In the genomic region with DNA sequence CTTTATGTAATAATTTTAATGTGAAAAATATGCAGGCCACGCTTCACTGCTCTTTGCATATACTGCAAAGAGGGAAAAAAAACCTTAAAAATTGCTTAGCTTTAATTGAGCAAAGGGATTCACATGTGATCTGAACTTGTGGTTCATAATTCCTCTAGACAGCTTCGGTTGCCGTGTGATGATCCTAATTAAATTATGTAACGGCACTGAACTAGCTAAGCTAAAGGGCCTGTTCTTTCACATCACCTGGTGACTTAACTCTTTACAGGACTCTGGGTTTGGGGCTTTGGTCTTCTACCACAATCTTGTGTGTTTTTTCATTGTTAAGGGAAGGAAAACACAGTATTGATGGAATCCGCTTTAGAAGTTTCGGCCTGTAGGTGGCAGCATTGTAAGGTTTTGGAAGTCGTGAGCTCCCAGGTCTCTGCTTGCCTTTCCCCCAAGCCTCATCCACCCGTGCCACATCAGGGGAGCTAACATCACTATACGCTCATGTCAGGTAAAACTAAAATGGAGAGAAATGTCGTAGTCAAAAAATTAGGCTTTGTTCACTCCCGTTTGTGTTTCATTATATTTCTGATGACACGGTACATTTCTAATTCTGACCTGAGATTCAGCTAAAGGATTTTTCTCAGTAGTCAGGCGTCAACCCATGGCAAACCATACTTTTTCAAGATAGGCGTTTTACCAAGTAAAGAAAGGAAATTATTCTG, we compare ENCODE assay signal across 8 cellular contexts.
DNase-seq lines count a peak whose midpoint lies in the region; ATAC-seq, FAIRE-seq and TF ChIP-seq lines count a peak whose summit lies in the region.

No MANE protein-coding gene starts in this region.

- TF ChIP-seq CTCF in GM12878 (IDR thresholded peaks at IDR 0.05 in 2 of 3, conservative IDR thresholded peaks at IDR 0.05 in 1 of 3; ENCODE audit: control insufficient read depth in 2 of 3, extremely low read depth in 1 of 3, insufficient read depth in 1 of 3, low read depth in 3 of 3, low read length in 3 of 3) (peak; percentile 62 to 75 (median 71); a peak in 5 of 6 replicates), smooth muscle cell (IDR thresholded peaks at IDR 0.05; ENCODE audit: borderline replicate concordance, insufficient read depth, poor library complexity, severe bottlenecking) (peak; percentile 88)

- CTCF ChIA-PET in GM12878 (lab: Yijun Ruan, JAX): interaction anchor here (0.6 to 3.3 kb wide), 35 partner anchors 11 to 1387 kb away, joined by 3 to 34 read pairs (median 4); no protein-coding TSS in a partner anchor

- RAD21 ChIA-PET in GM12878 (lab: Charles Lee; ENCODE audit: unreplicated experiment): interaction anchor here (0.6 to 2.6 kb wide), 5 partner anchors 10 to 1125 kb away, joined by 3 to 11 read pairs (median 3); no protein-coding TSS in a partner anchor

- intact Hi-C loops in GM12878 (cut with micrococcal nuclease; ENCODE audit: unreplicated experiment): loop anchor here (5.0 to 10.0 kb wide), 3 partner anchors 229 to 1383 kb away; no protein-coding TSS in a partner anchor

- H3K9me3 ChIP-seq in SK-N-MC (ENCODE audit: low read depth, low read length) (no peaks in the 10 kb centered on the region), GM12878 (replicated peaks; ENCODE audit: control insufficient read depth, insufficient read depth, low read length) (no peaks in the 10 kb centered on the region), iPS-15b (ENCODE audit: control insufficient read depth, insufficient read depth, low read length) (no peaks in the 10 kb centered on the region), smooth muscle cell (replicated peaks; ENCODE audit: low read depth) (no peaks in the 10 kb centered on the region)

- H3K79me2 ChIP-seq in GM12878 (ENCODE audit: control insufficient read depth, insufficient read depth, low read length) (no peaks in the 10 kb centered on the region), smooth muscle cell (ENCODE audit: low read depth) (no peaks in the 10 kb centered on the region)

- ATAC-seq in GM21390 (IDR thresholded peaks at IDR 0.05; ENCODE audit: unreplicated experiment) (peak; percentile 92), GM12878 (peak; percentile 88), HG02981 (IDR thresholded peaks at IDR 0.05; ENCODE audit: unreplicated experiment) (no peak)

- POLR2A ChIA-PET in GM12878 (lab: Charles Lee): no interaction called here

- TF ChIP-seq RAD21 in GM12878 (IDR thresholded peaks at IDR 0.05; ENCODE audit: insufficient read depth, low read depth, low read length): peak; percentile 73

- no TSS peak for BruUV-seq in GM12878 (replicated peaks; lab: Mats Ljungman, UMichigan)

- no peaks in the 10 kb centered on the region for H3K4me1 ChIP-seq in GM12878 (ENCODE audit: control insufficient read depth, insufficient read depth, low read length)
- H3K4me1 ChIP-seq in iPS-15b (ENCODE audit: control insufficient read depth, insufficient read depth, low read length): no peaks in the 10 kb centered on the region
- H3K4me1 ChIP-seq in smooth muscle cell (ENCODE audit: low read depth): peaks cover 2% of the 10 kb centered on the region

- H3K9ac ChIP-seq in SK-N-MC (ENCODE audit: insufficient read length) (peak overlapping the region; percentile 24), GM12878 (ENCODE audit: control insufficient read depth, insufficient read depth, low read length) (no peak overlapping the region), iPS-15b (ENCODE audit: low read depth, low read length) (no peak overlapping the region), smooth muscle cell (ENCODE audit: low read depth) (no peak overlapping the region)

- H3K36me3 ChIP-seq in SK-N-MC (ENCODE audit: insufficient read depth, low read length) (no peaks in the 10 kb centered on the region), GM12878 (ENCODE audit: control insufficient read depth in 2 of 2, insufficient read depth in 2 of 2, low read length in 1 of 2) (no peaks in the 10 kb centered on the region), iPS-15b (ENCODE audit: control insufficient read depth, insufficient read depth, low read length) (no peaks in the 10 kb centered on the region), smooth muscle cell (ENCODE audit: low read depth) (no peaks in the 10 kb centered on the region)

- no peaks in the 10 kb centered on the region for H4K20me1 ChIP-seq in GM12878 (ENCODE audit: control insufficient read depth, insufficient read depth)
- no peaks in the 10 kb centered on the region for H4K20me1 ChIP-seq in smooth muscle cell (ENCODE audit: low read depth)

- H3K27me3 ChIP-seq in GM12878 (replicated peaks in 1 of 2; ENCODE audit: control insufficient read depth in 2 of 2, insufficient read depth in 2 of 2, low read length in 1 of 2) (no peaks in the 10 kb centered on the region), iPS-15b (ENCODE audit: control insufficient read depth, insufficient read depth, low read length) (no peaks in the 10 kb centered on the region), smooth muscle cell (ENCODE audit: low read depth) (no peaks in the 10 kb centered on the region)

- H3K4me3 ChIP-seq in SK-N-MC (peak overlapping the region; percentile 70), GM12878 (no peak overlapping the region), iPS-15b (ENCODE audit: low read depth, low read length) (peak overlapping the region; percentile 23), smooth muscle cell (no peak overlapping the region)

- H3K27ac ChIP-seq in SK-N-MC: peak overlapping the region; percentile 35
- no peak overlapping the region for H3K27ac ChIP-seq in GM12878 (ENCODE audit: control insufficient read depth, insufficient read depth)
- H3K27ac ChIP-seq in smooth muscle cell (ENCODE audit: low read depth): no peak overlapping the region

- DNase-seq in COLO668 (lab: John Stamatoyannopoulos, UW; ENCODE audit: unreplicated experiment) (peak; percentile 81), NAMALWA (ENCODE audit: low spot score) (peak; percentile 80), SK-N-MC (ENCODE audit: low read depth, low spot score) (peak; percentile 63), GM12878 (ENCODE audit: low read depth, low spot score) (peak; percentile 12), smooth muscle cell (lab: John Stamatoyannopoulos, UW; ENCODE audit: unreplicated experiment) (peak; percentile 12)

- TF ChIP-seq POLR2A in GM12878 (IDR thresholded peaks at IDR 0.05; ENCODE audit: low read depth, low read length): no peak

- peak; percentile 83 for FAIRE-seq in GM12878 (lab: Jason Lieb, UNC)

- H2AFZ ChIP-seq in GM12878 (ENCODE audit: control insufficient read depth, low read depth, low read length) (no peak overlapping the region), smooth muscle cell (ENCODE audit: low read depth) (peak overlapping the region; percentile 89)

- no peak overlapping the region for H3K4me2 ChIP-seq in GM12878 (ENCODE audit: control insufficient read depth, insufficient read depth)
- H3K4me2 ChIP-seq in smooth muscle cell: peak overlapping the region; percentile 78

- WGBS in GM12878 (ENCODE audit: insufficient coverage, insufficient replicate concordance, low lambda C conversion rate, missing lambda C conversion rate): 25% methylated on average over 14 of the region's 14 CpGs
- 31% methylated on average over 14 of the region's 14 CpGs for WGBS in smooth muscle cell (ENCODE audit: low lambda C conversion rate)

- no peaks in the 10 kb centered on the region for H3F3A ChIP-seq in smooth muscle cell (ENCODE audit: low read depth)

- in situ Hi-C loops in GM12878 (cut with MboI): no loop called here

- no peak for TF ChIP-seq EP300 in GM12878 (IDR thresholded peaks at IDR 0.05; ENCODE audit: borderline replicate concordance in 1 of 2, control insufficient read depth in 1 of 2, low read depth in 2 of 2, low read length in 2 of 2)

- SMC1A ChIA-PET in GM12878 (lab: Charles Lee; ENCODE audit: uncharacterized antibody, unreplicated experiment): interaction anchor here (0.8 to 2.4 kb wide), 6 partner anchors 14 to 1097 kb away, joined by 3 to 7 read pairs (median 4); no protein-coding TSS in a partner anchor

TF ChIP-seq in GM12878, 131 proteins besides CTCF, POLR2A, EP300 and RAD21:
- TF ChIP-seq IRF4 (IDR thresholded peaks at IDR 0.05; ENCODE audit: low read depth, low read length): 0 out of 2 replicates have a peak, but pooled peaks have one; percentile 41
- no peak for TF ChIP-seq SMARCA5 (IDR thresholded peaks at IDR 0.05)
- TF ChIP-seq TCF7 (IDR thresholded peaks at IDR 0.05; ENCODE audit: borderline replicate concordance): 0 out of 2 replicates have a peak, but pooled peaks have one; percentile 21
- peak; percentile 67 for TF ChIP-seq SMC3 (IDR thresholded peaks at IDR 0.05; ENCODE audit: borderline replicate concordance, low read length)

Comparison
In these comparisons a context has a peak if more than half of its experiments do, and no peak if none do; other contexts are left out.
1. DNase-seq: peak in every context shown above with its lines; median percentile 81 in COLO668; 80 in NAMALWA; 63 in SK-N-MC; 12 in GM12878; 12 in smooth muscle cell.
2. H3K4me3 ChIP-seq: peak in SK-N-MC (single experiment) and iPS-15b (single experiment); none in GM12878 (single experiment) and smooth muscle cell (single experiment).